Comparison of ENCODE assay signal across 9 cellular contexts in genomic region chr12:92735131-92735721, GRCh38. TPM values are rescaled to one million over a fixed set of nuclear protein-coding genes. Genes with fewer than 3 reads are reported as not detected.
A peak's percentile ranks its signal among the peaks of the same experiment; 100 is the strongest.
DNase-seq lines count a peak whose midpoint lies in the region; ATAC-seq, FAIRE-seq and TF ChIP-seq lines count a peak whose summit lies in the region.
"Had no signal": no experiment of that assay in that cellular context is flagged by ENCODE, and none has a peak within 500 bp of the region (broad histone marks: within the 10 kb centered on the region; RNA-seq: fewer than 3 reads in every experiment).

No MANE protein-coding gene starts in this region.

- no peak overlapping the region for H3K18ac ChIP-seq in mesendoderm (ENCODE audit: low read length)

- intact Hi-C loops in left colon (cut with DNase I, micrococcal nuclease): no loop called here

- no peak overlapping the region for H3K9ac ChIP-seq in mesendoderm (ENCODE audit: low read length)

- H2BK15ac ChIP-seq in mesendoderm (replicated peaks; ENCODE audit: low read depth): no peak overlapping the region

- no peak overlapping the region for H3K23ac ChIP-seq in mesendoderm (ENCODE audit: low read length)

- no peak overlapping the region for H2AK5ac ChIP-seq in mesendoderm (ENCODE audit: low read length)

- H3K79me2 ChIP-seq in mesendoderm (ENCODE audit: control insufficient read depth, insufficient read depth, low read length): no peaks in the 10 kb centered on the region

- H3K4me3 ChIP-seq in bronchial epithelial cell (ENCODE audit: low read depth, low read length) (no peak overlapping the region), mesendoderm (ENCODE audit: low read length) (no peak overlapping the region)
- H3K4me3 ChIP-seq: thyroid gland had no signal

- H3K36me3 ChIP-seq in bronchial epithelial cell (ENCODE audit: control insufficient read depth, insufficient read depth, low read length) (no peaks in the 10 kb centered on the region), mesendoderm (ENCODE audit: control insufficient read depth, insufficient read depth, low read length) (no peaks in the 10 kb centered on the region)
- H3K36me3 ChIP-seq: thyroid gland had no signal

- ATAC-seq in GM21619 (IDR thresholded peaks at IDR 0.05; ENCODE audit: unreplicated experiment): no peak
- ATAC-seq in left colon: no peak

- no peak overlapping the region for H2BK120ac ChIP-seq in mesendoderm (ENCODE audit: low read depth, low read length)

- no peak overlapping the region for H3K4ac ChIP-seq in mesendoderm (ENCODE audit: low read depth, low read length)

- DNase-seq in DMS79 (lab: John Stamatoyannopoulos, UW) (peak; percentile 38), NCI-H1436 treated with DMSO at 0.1 percent for 48 hours (lab: John Stamatoyannopoulos, UW) (peak; percentile 30), bronchial epithelial cell (ENCODE audit: low read depth) (peak; percentile 76), mesendoderm (peak; percentile 67), T-helper 2 cell (no peak), SKM-1 treated with dmso at 0.1 percent for 144 hours (lab: John Stamatoyannopoulos, UW; ENCODE audit: unreplicated experiment) (no peak), left colon (no peak)

- no peaks in the 10 kb centered on the region for H3K4me1 ChIP-seq in mesendoderm (ENCODE audit: control insufficient read depth, low read depth, low read length)

- no peak overlapping the region for H4K5ac ChIP-seq in mesendoderm (ENCODE audit: low read length)

- H3K4me2 ChIP-seq in mesendoderm (ENCODE audit: low read length): no peak overlapping the region

- no CpG with 5 or more reads among the region's 3 CpGs for WGBS in mesendoderm (ENCODE audit: extremely low coverage, insufficient coverage, low lambda C conversion rate)

- no peak for FAIRE-seq in bronchial epithelial cell (lab: Jason Lieb, UNC)

- no peak overlapping the region for H3K56ac ChIP-seq in mesendoderm (ENCODE audit: low read length)

- no peak overlapping the region for H3K27ac ChIP-seq in mesendoderm (ENCODE audit: low read depth, low read length)
- H3K27ac ChIP-seq: thyroid gland had no signal

- H2BK5ac ChIP-seq in mesendoderm (ENCODE audit: low read length): no peak overlapping the region

- no peaks in the 10 kb centered on the region for H3K27me3 ChIP-seq in bronchial epithelial cell (ENCODE audit: control insufficient read depth, insufficient read depth, low read length)
- no peaks in the 10 kb centered on the region for H3K27me3 ChIP-seq in mesendoderm (ENCODE audit: insufficient read depth, low read length, poor library complexity)
- H3K27me3 ChIP-seq: thyroid gland had no signal

- H3K79me1 ChIP-seq in mesendoderm (ENCODE audit: low read length): no peaks in the 10 kb centered on the region

- H4K8ac ChIP-seq in mesendoderm (ENCODE audit: low read depth, low read length): no peak overlapping the region

- TF ChIP-seq CTCF in bronchial epithelial cell (IDR thresholded peaks at IDR 0.05; ENCODE audit: insufficient read depth, low read length, severe bottlenecking): peak; percentile 15

RNA-seq across cellular contexts. Expression of gene PLEKHG7, which starts 32.4 kb away (rescaled TPM):
- total RNA-seq in bronchial epithelial cell: under 0.01 TPM in 1 of 2 replicates, not detected in the other
- not detected for polyA plus RNA-seq in mesendoderm (2013, experiment 1 of 2)
- 0.01 TPM for polyA plus RNA-seq in mesendoderm (2013, experiment 2 of 2)
- under 1 TPM; 0.84 to 0.89 TPM for total RNA-seq in left colon
- total RNA-seq: thyroid gland had no signal

Comparison
In these comparisons a context has a peak if more than half of its experiments do, and no peak if none do; other contexts are left out.
1. DNase-seq: peak in DMS79 (single experiment), NCI-H1436 treated with DMSO at 0.1 percent for 48 hours (single experiment), bronchial epithelial cell (single experiment) and mesendoderm (single experiment); none in T-helper 2 cell (0 of 5), SKM-1 treated with dmso at 0.1 percent for 144 hours (single experiment) and left colon (0 of 2).